ENCODE assay signal across 1 cellular context in genomic region chr13:36214163-36214921, GRCh38.
TF ChIP-seq lines count a peak whose summit lies in the region.

Gene SOHLH2 (minus strand): TSS chr13:36214556. CDS start chr13:36214526, 30 bp downstream.

TF ChIP-seq in H1, 55 proteins besides CTCF, POLR2A, EP300 and RAD21:
- TF ChIP-seq GTF2F1 (IDR thresholded peaks at IDR 0.05; ENCODE audit: borderline replicate concordance, low read depth, low read length), result no peak
- TF ChIP-seq NRF1 (IDR thresholded peaks at IDR 0.05; ENCODE audit: low read depth, low read length), result no peak
- no peak for TF ChIP-seq NANOG (IDR thresholded peaks at IDR 0.05; ENCODE audit: insufficient read depth, low read depth, low read length, poor library complexity, severe bottlenecking)
- TF ChIP-seq EGR1 (IDR thresholded peaks at IDR 0.05; ENCODE audit: borderline replicate concordance, low read depth, low read length), result no peak
- TF ChIP-seq KDM4A (IDR thresholded peaks at IDR 0.05; ENCODE audit: low read depth, low read length, severe bottlenecking), result no peak
- TF ChIP-seq CHD1 (IDR thresholded peaks at IDR 0.05; ENCODE audit: low read depth, low read length), result no peak
- no peak for TF ChIP-seq CBX5 (IDR thresholded peaks at IDR 0.05; ENCODE audit: low read depth, low read length)
- TF ChIP-seq TBP (IDR thresholded peaks at IDR 0.05; ENCODE audit: low read depth, low read length), result no peak
